16 cellular contexts compared by ENCODE assay signal in genomic region chr5:9865574-9865973, GRCh38.
DNase-seq lines count a peak whose midpoint lies in the region; ATAC-seq, FAIRE-seq and TF ChIP-seq lines count a peak whose summit lies in the region.
"Had no signal": no experiment of that assay in that cellular context is flagged by ENCODE, and none has a peak within 500 bp of the region (broad histone marks: within the 10 kb centered on the region; RNA-seq: fewer than 3 reads in every experiment).

No MANE protein-coding gene starts in this region.

- no peaks in the 10 kb centered on the region for H3K36me3 Mint-ChIP-seq in CD14-positive monocyte
- H3K36me3 Mint-ChIP-seq: CD8-positive, alpha-beta T cell; IgD-negative memory B cell had no signal

- TF ChIP-seq EP300 in upper lobe of left lung (IDR thresholded peaks at IDR 0.05), result no peak

- CTCF ChIA-PET in HEK293 (lab: Yijun Ruan, JAX), result no interaction called here

- peak; percentile 14 for DNase-seq in Caki2 (ENCODE audit: low read depth)
- DNase-seq in RCC 7860 (ENCODE audit: low spot score), result peak; percentile 41
- peak; percentile 10 for DNase-seq in choroid plexus epithelial cell (ENCODE audit: low read depth)
- no peak for DNase-seq in cerebellar nuclear complex (lab: John Stamatoyannopoulos, UW)
- no peak for DNase-seq in lower leg skin (ENCODE audit: low spot score in 2 of 2)
- no peak for DNase-seq in CD14-positive monocyte (ENCODE audit: low spot score)
- DNase-seq in upper lobe of left lung, result no peak
- DNase-seq: BE2C; CD8-positive, alpha-beta T cell; COR-L47 had no signal

- H3K36me3 ChIP-seq in HEK293 (ENCODE audit: control insufficient read depth in 2 of 2, insufficient read depth in 1 of 2, low read length in 2 of 2) (no peaks in the 10 kb centered on the region), upper lobe of left lung (no peaks in the 10 kb centered on the region)
- H3K36me3 ChIP-seq: BE2C had no signal

- WGBS in lower leg skin, 2 donors, result 90 to 91% methylated on average over 1 of the region's 1 CpG
- WGBS in upper lobe of left lung, 2 donors, result 85 to 93% methylated on average over 1 of the region's 1 CpG

- H3K4me3 ChIP-seq in HEK293 (ENCODE audit: low read depth, low read length), result no peak overlapping the region
- H3K4me3 ChIP-seq in choroid plexus epithelial cell (ENCODE audit: low read depth, low read length), result no peak overlapping the region
- no peak overlapping the region for H3K4me3 ChIP-seq in lower leg skin (ENCODE audit: low read depth, poor library complexity, severe bottlenecking)
- no peak overlapping the region for H3K4me3 ChIP-seq in upper lobe of left lung
- H3K4me3 ChIP-seq: A549 had no signal

- POLR2A ChIA-PET in HEK293 (lab: Yijun Ruan, JAX), result no interaction called here

- TF ChIP-seq POLR2A in lower leg skin (IDR thresholded peaks at IDR 0.05) (no peak), upper lobe of left lung (IDR thresholded peaks at IDR 0.05) (no peak)

- peaks cover 20 to 44% (median 30%) of the 10 kb centered on the region in 7 donors for H3K9me3 Mint-ChIP-seq in CD14-positive monocyte

- H3K27me3 ChIP-seq in upper lobe of left lung, result no peaks in the 10 kb centered on the region
- H3K27me3 ChIP-seq: BE2C had no signal

- no peak overlapping the region for H3K27ac Mint-ChIP-seq in CD14-positive monocyte
- H3K27ac Mint-ChIP-seq: CD8-positive, alpha-beta T cell had no signal

- no peaks in the 10 kb centered on the region for H3K27me3 Mint-ChIP-seq in CD14-positive monocyte (ENCODE audit: low read depth in 3 of 3)
- H3K27me3 Mint-ChIP-seq: IgD-negative memory B cell had no signal

- H3K9me3 ChIP-seq in HEK293 (ENCODE audit: control insufficient read depth, insufficient read depth, low read depth, low read length) (no peaks in the 10 kb centered on the region), upper lobe of left lung (peaks cover 4 to 25% (median 8%) of the 10 kb centered on the region in 4 donors)
- H3K9me3 ChIP-seq: BE2C had no signal

- H3K4me1 Mint-ChIP-seq in CD14-positive monocyte, result no peaks in the 10 kb centered on the region
- H3K4me1 Mint-ChIP-seq: IgD-negative memory B cell had no signal

- in situ Hi-C loops in Caki2 (cut with HindIII; ENCODE audit: low pct_unique_long_range_greater_than_20kb, low sequenced_read_pairs), result no loop called here

- no peak for ATAC-seq in upper lobe of left lung (ENCODE audit: low FRiP score in 2 of 2)
- ATAC-seq: A549; CD8-positive, alpha-beta T cell; HCT116 had no signal

- no peak overlapping the region for H3K27ac ChIP-seq in HEK293 (ENCODE audit: extremely low read depth, low read depth, low read length)
- H3K27ac ChIP-seq in upper lobe of left lung, result no peak overlapping the region
- H3K27ac ChIP-seq: A549, C4-2B had no signal

- TF ChIP-seq CTCF in HEK293 (tag by site-specific recombination; IDR thresholded peaks at IDR 0.05) (no peak), choroid plexus epithelial cell (conservative IDR thresholded peaks at IDR 0.05; ENCODE audit: low read depth, low read length) (no peak), lower leg skin (IDR thresholded peaks at IDR 0.05) (no peak), CD14-positive monocyte (IDR thresholded peaks at IDR 0.05) (no peak), upper lobe of left lung (IDR thresholded peaks at IDR 0.05) (no peak)

- intact Hi-C loops in lower leg skin (cut with DNase I; ENCODE audit: low total_unique reads) (no loop called here), CD14-positive monocyte (cut with micrococcal nuclease) (no loop called here)

- FAIRE-seq in RCC 7860 (lab: Jason Lieb, UNC), result no peak
- FAIRE-seq: A549, GM18507 had no signal

- no peak overlapping the region for H3K4me3 Mint-ChIP-seq in CD14-positive monocyte
- H3K4me3 Mint-ChIP-seq: CD8-positive, alpha-beta T cell; IgD-negative memory B cell had no signal

- H3K4me1 ChIP-seq in HEK293 (ENCODE audit: control insufficient read depth, insufficient read depth, low read length) (no peaks in the 10 kb centered on the region), upper lobe of left lung (no peaks in the 10 kb centered on the region)
- H3K4me1 ChIP-seq: A549 had no signal

TF ChIP-seq in HEK293, 187 proteins besides CTCF, POLR2A, EP300 and RAD21:
- TF ChIP-seq SETDB1 (IDR thresholded peaks at IDR 0.05; ENCODE audit: insufficient read length, low read length) (peak; percentile 79), HOXC10 (CRISPR knock-in tag; IDR thresholded peaks at IDR 0.05) (no peak)

Comparison
In these comparisons a context has a peak if more than half of its experiments do, and no peak if none do; other contexts are left out.
1. DNase-seq: peak in Caki2 (single experiment), RCC 7860 (single experiment) and choroid plexus epithelial cell (single experiment); none in cerebellar nuclear complex (0 of 2), lower leg skin (0 of 2), CD14-positive monocyte (single experiment) and upper lobe of left lung (0 of 2).